ENCODE assay signal across 27 cellular contexts in genomic region chr6:43600595-43600994, GRCh38. TPM values are rescaled to one million over a fixed set of nuclear protein-coding genes. Genes with fewer than 3 reads are reported as not detected.
"Had no signal": no experiment of that assay in that cellular context is flagged by ENCODE, and none has a peak within 500 bp of the region (broad histone marks: within the 10 kb centered on the region; RNA-seq: fewer than 3 reads in every experiment).

No MANE protein-coding gene starts in this region.

- H3K36me3 ChIP-seq: ovary had no signal

- H3K4me1 Mint-ChIP-seq: memory B cell; stimulated activated naive B cell treated with anti-CD40 and anti-IgM and Interleukin-4, amounts not matched to agents 10 μg/mL and 1 μg/mL and 100 μg/mL, for 72 hours had no signal

- H3K27me3 Mint-ChIP-seq: memory B cell; naive thymus-derived CD4-positive, alpha-beta T cell; natural killer cell treated with Interleukin-12 subunit alpha and Interleukin-12 subunit beta and Interleukin-15 and Interleukin-18, amount 100 ng/mL, for 72 hours; progenitor cell of endocrine pancreas; stimulated activated naive B cell treated with anti-CD40 and anti-IgM and Interleukin-4, amounts not matched to agents 10 μg/mL and 1 μg/mL and 100 μg/mL, for 72 hours had no signal

- H3K4me3 ChIP-seq: left ventricle myocardium inferior, lung, mucosa of descending colon, ovary, right atrium auricular region, skin epidermis, stomach, testis, thyroid gland, transverse colon, upper lobe of left lung, vagina had no signal

- H3K9me3 Mint-ChIP-seq: memory B cell; naive thymus-derived CD4-positive, alpha-beta T cell; natural killer cell treated with Interleukin-12 subunit alpha and Interleukin-12 subunit beta and Interleukin-15 and Interleukin-18, amount 100 ng/mL, for 72 hours; stimulated activated naive B cell treated with anti-CD40 and anti-IgM and Interleukin-4, amounts not matched to agents 10 μg/mL and 1 μg/mL and 100 μg/mL, for 72 hours had no signal

- DNase-seq: islet precursor cell; left ventricle myocardium inferior; midbrain; mucosa of descending colon; naive thymus-derived CD4-positive, alpha-beta T cell; ovary; stimulated activated CD4-positive, alpha-beta T cell treated with anti-CD3 and anti-CD28 coated beads, Interleukin-12 subunit alpha, Interleukin-12 subunit beta, amount 100 ng/mL, for 4 hours; stimulated activated CD4-positive, alpha-beta T cell treated with anti-CD3 and anti-CD28 coated beads, Interleukin-15, amount 100 ng/mL, for 24 hours; stimulated activated CD4-positive, alpha-beta T cell treated with anti-CD3 and anti-CD28 coated beads, Interleukin-2, amount 100 ng/mL, for 24 hours; stimulated activated CD4-positive, alpha-beta T cell treated with anti-CD3 and anti-CD28 coated beads, Interleukin-4, amount 100 ng/mL, for 1 hour; stimulated activated naive B cell treated with anti-CD40 and anti-IgM and Interleukin-4, amounts not matched to agents 10 μg/mL and 1 μg/mL and 100 μg/mL, for 72 hours; stimulated activated naive CD8-positive, alpha-beta T cell treated with anti-CD3 and anti-CD28 coated beads, Interleukin-15, Interleukin-2, amounts not matched to agents 100 U/mL and 50 U/mL, for 24 hours; stomach; testis; thyroid gland; transverse colon; upper lobe of left lung had no signal

- H3K4me1 ChIP-seq: left ventricle myocardium inferior, right atrium auricular region, stomach, testis, thyroid gland, transverse colon, upper lobe of left lung, vagina had no signal

- H3K27me3 ChIP-seq: ovary, right atrium auricular region, stomach, testis, thyroid gland, transverse colon, upper lobe of left lung, vagina had no signal

- H3K4me3 Mint-ChIP-seq: memory B cell; naive thymus-derived CD4-positive, alpha-beta T cell; natural killer cell treated with Interleukin-12 subunit alpha and Interleukin-12 subunit beta and Interleukin-15 and Interleukin-18, amount 100 ng/mL, for 72 hours; stimulated activated naive B cell treated with anti-CD40 and anti-IgM and Interleukin-4, amounts not matched to agents 10 μg/mL and 1 μg/mL and 100 μg/mL, for 72 hours had no signal

- H3K27ac ChIP-seq: left ventricle myocardium inferior, ovary, right atrium auricular region, skin epidermis, stomach, testis, thyroid gland, transverse colon, upper lobe of left lung, vagina had no signal

- H3K27ac Mint-ChIP-seq: memory B cell; naive thymus-derived CD4-positive, alpha-beta T cell; natural killer cell treated with Interleukin-12 subunit alpha and Interleukin-12 subunit beta and Interleukin-15 and Interleukin-18, amount 100 ng/mL, for 72 hours; progenitor cell of endocrine pancreas; stimulated activated naive B cell treated with anti-CD40 and anti-IgM and Interleukin-4, amounts not matched to agents 10 μg/mL and 1 μg/mL and 100 μg/mL, for 72 hours had no signal

- ATAC-seq: mucosa of descending colon; naive thymus-derived CD4-positive, alpha-beta T cell; natural killer cell treated with Interleukin-12 subunit alpha and Interleukin-12 subunit beta and Interleukin-15 and Interleukin-18, amount 100 ng/mL, for 72 hours; sciatic nerve; stimulated activated naive B cell treated with anti-CD40 and anti-IgM and Interleukin-4, amounts not matched to agents 10 μg/mL and 1 μg/mL and 100 μg/mL, for 72 hours; stimulated activated naive CD8-positive, alpha-beta T cell treated with anti-CD3 and anti-CD28 coated beads, Interleukin-15, Interleukin-2, amounts not matched to agents 100 U/mL and 50 U/mL, for 24 hours had no signal

- H3K9me3 ChIP-seq: left ventricle myocardium inferior, mucosa of descending colon, ovary, right atrium auricular region, stomach, testis, thyroid gland, transverse colon, upper lobe of left lung, vagina had no signal

RNA-seq across cellular contexts. Expression of gene RSPH9, which starts 44.2 kb away (rescaled TPM):
- total RNA-seq: mesenteric fat pad; myocyte; naive thymus-derived CD4-positive, alpha-beta T cell; natural killer cell treated with Interleukin-12 subunit alpha and Interleukin-12 subunit beta and Interleukin-15 and Interleukin-18, amount 100 ng/mL, for 72 hours; transverse colon had no signal
